In genomic region chr15:78673917-78674444, GRCh38 we compare ENCODE assay signal across 1 cellular context.
TF ChIP-seq lines count a peak whose summit lies in the region.

No MANE protein-coding gene starts in this region.

TF ChIP-seq in SK-N-SH treated with all-trans-retinoic acid at 6 μM for 48 hours, 23 proteins besides CTCF, POLR2A, EP300 and RAD21 (continued from another document):
- no peak for TF ChIP-seq SNAI2 (CRISPR knock-in tag; IDR thresholded peaks at IDR 0.05)
TF ChIP-seq in SK-N-SH treated with all-trans-retinoic acid at 6 μM for 48 hours: peak in this region for 0.
